Comparison of ENCODE assay signal across 12 cellular contexts in the genomic region with DNA sequence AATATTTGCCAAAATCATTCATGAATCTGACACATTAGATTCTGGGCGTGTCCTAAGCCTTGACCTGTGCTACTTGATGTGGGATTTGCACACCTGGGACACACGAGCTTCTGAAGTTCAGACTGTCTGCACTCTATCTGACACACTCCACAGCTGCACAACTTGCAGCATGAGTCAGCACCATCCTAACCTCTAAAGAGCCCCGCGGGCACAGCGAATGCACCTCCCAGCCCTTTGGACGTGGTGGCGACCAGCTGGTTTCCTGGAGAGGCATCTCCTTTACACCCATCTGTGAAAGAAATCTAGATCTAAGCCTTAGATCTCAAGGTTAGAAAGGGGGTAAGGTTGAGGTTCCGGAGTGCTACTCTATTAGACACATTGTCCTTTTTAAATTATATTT.
DNase-seq lines count a peak whose midpoint lies in the region; ATAC-seq, FAIRE-seq and TF ChIP-seq lines count a peak whose summit lies in the region.
"Had no signal": no experiment of that assay in that cellular context is flagged by ENCODE, and none has a peak within 500 bp of the region (broad histone marks: within the 10 kb centered on the region; RNA-seq: fewer than 3 reads in every experiment).

No MANE protein-coding gene starts in this region.

- TF ChIP-seq POLR2A in breast epithelium (IDR thresholded peaks at IDR 0.05) (no peak), body of pancreas (IDR thresholded peaks at IDR 0.05) (no peak)

- H3K27me3 ChIP-seq in breast epithelium (no peaks in the 10 kb centered on the region), body of pancreas (no peaks in the 10 kb centered on the region)

- no TSS peak for BruUV-seq in MCF 10A (replicated peaks; lab: Mats Ljungman, UMichigan)

- H3K4me1 Mint-ChIP-seq in MCF 10A (ENCODE audit: insufficient read depth, unreplicated experiment) = peaks cover 40% of the 10 kb centered on the region

- POLR2A ChIA-PET in MCF 10A (lab: Yijun Ruan, JAX) = interaction anchor here (0.6 to 1.6 kb wide), 9 partner anchors 11 to 229 kb away, joined by 3 to 12 read pairs (median 4); a partner anchor contains a TSS

- H3K27ac Mint-ChIP-seq in MCF 10A (ENCODE audit: low read depth, unreplicated experiment) = peak overlapping the region; percentile 19

- H3K36me3 Mint-ChIP-seq in MCF 10A (ENCODE audit: insufficient read depth, unreplicated experiment) = no peaks in the 10 kb centered on the region

- no peak overlapping the region for H3K27ac ChIP-seq in breast epithelium
- peak overlapping the region in 3 of 4 donors; percentile 38 to 56 (median 47) for H3K27ac ChIP-seq in body of pancreas

- no peak for FAIRE-seq in urothelium cell line (lab: Jason Lieb, UNC)
- FAIRE-seq: TTC549 had no signal

- TF ChIP-seq CTCF in MCF 10A (IDR thresholded peaks at IDR 0.05; ENCODE audit: unreplicated experiment) = no peak
- no peak for TF ChIP-seq CTCF in breast epithelium (IDR thresholded peaks at IDR 0.05)
- TF ChIP-seq CTCF in body of pancreas (IDR thresholded peaks at IDR 0.05) = no peak

- H3K4me1 ChIP-seq in breast epithelium (no peaks in the 10 kb centered on the region), body of pancreas (peaks cover 61% of the 10 kb centered on the region)

- intact Hi-C loops in MCF 10A (cut with micrococcal nuclease) = no loop called here
- intact Hi-C loops in breast epithelium (cut with DNase I; ENCODE audit: low total_unique reads) = no loop called here
- intact Hi-C loops in body of pancreas (cut with DNase I) = no loop called here

- 12 to 28% methylated on average over 8 of the region's 8 CpGs for WGBS in body of pancreas, 2 donors

- peak overlapping the region; percentile 35 for H3K4me3 Mint-ChIP-seq in MCF 10A (ENCODE audit: unreplicated experiment)

- H3K9me3 ChIP-seq in breast epithelium = no peaks in the 10 kb centered on the region
- no peaks in the 10 kb centered on the region for H3K9me3 ChIP-seq in body of pancreas

- DNase-seq in MCF 10A (ENCODE audit: unreplicated experiment) = peak; percentile 84
- DNase-seq in breast epithelium (ENCODE audit: low spot score in 2 of 2) = no peak
- peak; percentile 57 to 75 (median 71) for DNase-seq in body of pancreas
- DNase-seq in urothelium cell line (ENCODE audit: low spot score) = peak; percentile 36
- no peak for DNase-seq in stimulated activated CD4-positive, alpha-beta T cell treated with anti-CD3 and anti-CD28 coated beads, Interleukin-1b, Interleukin-23, amount 100 ng/mL, for 48 hours
- DNase-seq: activated effector memory CD4-positive, alpha-beta T cell treated with anti-CD3 and anti-CD28 coated beads, Interleukin-2, amount 50 U/mL, for 16 hours; kidney glomerular epithelial cell; NCI-H446 treated with DMSO at 0.1 percent for 48 hours had no signal

- no peaks in the 10 kb centered on the region for H3K9me3 Mint-ChIP-seq in MCF 10A (ENCODE audit: unreplicated experiment)

- H3K27me3 Mint-ChIP-seq in MCF 10A (ENCODE audit: insufficient read depth, unreplicated experiment) = no peaks in the 10 kb centered on the region

- H3K4me3 ChIP-seq in breast epithelium = no peak overlapping the region
- no peak overlapping the region for H3K4me3 ChIP-seq in body of pancreas

- ATAC-seq in HG03460 (IDR thresholded peaks at IDR 0.05; ENCODE audit: unreplicated experiment) (peak; percentile 65), body of pancreas (peak; percentile 77), GM21390 (IDR thresholded peaks at IDR 0.05; ENCODE audit: unreplicated experiment) (no peak), GM19023 (IDR thresholded peaks at IDR 0.05; ENCODE audit: unreplicated experiment) (no peak)

- CTCF ChIA-PET in MCF 10A (lab: Yijun Ruan, JAX) = interaction anchor here (0.5 to 0.9 kb wide), 4 partner anchors 108 to 1085 kb away, joined by 3 to 4 read pairs (median 3); no protein-coding TSS in a partner anchor

- H3K36me3 ChIP-seq in breast epithelium (no peaks in the 10 kb centered on the region), body of pancreas (replicated peaks in 1 of 2; ENCODE audit: insufficient read depth in 1 of 2, low read depth in 2 of 2) (no peaks in the 10 kb centered on the region)

Comparison
In these comparisons a context has a peak if more than half of its experiments do, and no peak if none do; other contexts are left out.
1. DNase-seq: peak in MCF 10A (single experiment), body of pancreas (4 of 4) and urothelium cell line (single experiment); none in breast epithelium (0 of 2) and stimulated activated CD4-positive, alpha-beta T cell treated with anti-CD3 and anti-CD28 coated beads, Interleukin-1b, Interleukin-23, amount 100 ng/mL, for 48 hours (single experiment).
2. H3K27ac ChIP-seq: peak in body of pancreas (3 of 4); none in breast epithelium (0 of 2).
3. ATAC-seq: peak in HG03460 (single experiment) and body of pancreas (single experiment); none in GM21390 (single experiment) and GM19023 (single experiment).